In genomic region chr16:2237552-2238395, GRCh38 we compare ENCODE assay signal across 17 cellular contexts. TPM values are rescaled to one million over a fixed set of nuclear protein-coding genes. Genes with fewer than 3 reads are reported as not detected.
A peak's percentile ranks its signal among the peaks of the same experiment; 100 is the strongest.
DNase-seq lines count a peak whose midpoint lies in the region; ATAC-seq and TF ChIP-seq lines count a peak whose summit lies in the region.
"Had no signal": no experiment of that assay in that cellular context is flagged by ENCODE, and none has a peak within 500 bp of the region (broad histone marks: within the 10 kb centered on the region; RNA-seq: fewer than 3 reads in every experiment).

No MANE protein-coding gene starts in this region.

- no peak overlapping the region for H3K27ac Mint-ChIP-seq in dendritic cell treated with granulocyte-macrophage colony-stimulating factor and Interleukin-4, amounts not matched to agents 40 ng/mL and 50 ng/mL, for 4 days
- H3K27ac Mint-ChIP-seq: activated naive CD4-positive, alpha-beta T cell treated with anti-CD3 and anti-CD28 coated beads, Interleukin-2, amount 50 U/mL, for 24 hours; IgD-negative memory B cell had no signal

- H3K4me3 ChIP-seq in suprapubic skin = peak overlapping the region; percentile 46
- H3K4me3 ChIP-seq in effector memory CD4-positive, alpha-beta T cell (ENCODE audit: insufficient read depth, low read depth, low read length, poor library complexity, severe bottlenecking) = no peak overlapping the region
- H3K4me3 ChIP-seq: SJSA1 had no signal

- TF ChIP-seq POLR2A in suprapubic skin (IDR thresholded peaks at IDR 0.05) = no peak

- H3K27me3 ChIP-seq in suprapubic skin = peaks cover 19% of the 10 kb centered on the region
- H3K27me3 ChIP-seq in effector memory CD4-positive, alpha-beta T cell (replicated peaks; ENCODE audit: control insufficient read depth, insufficient read depth, low read length, poor library complexity, severe bottlenecking) = peaks cover 7% of the 10 kb centered on the region
- H3K27me3 ChIP-seq: SJSA1 had no signal

- peaks cover 53% of the 10 kb centered on the region for H3K27me3 Mint-ChIP-seq in dendritic cell treated with granulocyte-macrophage colony-stimulating factor and Interleukin-4, amounts not matched to agents 40 ng/mL and 50 ng/mL, for 4 days
- H3K27me3 Mint-ChIP-seq: activated naive CD4-positive, alpha-beta T cell treated with anti-CD3 and anti-CD28 coated beads, Interleukin-2, amount 50 U/mL, for 24 hours; central memory CD8-positive, alpha-beta T cell had no signal

- peaks cover 66% of the 10 kb centered on the region for H3K36me3 Mint-ChIP-seq in dendritic cell treated with granulocyte-macrophage colony-stimulating factor and Interleukin-4, amounts not matched to agents 40 ng/mL and 50 ng/mL, for 4 days (ENCODE audit: low read depth)

- H3K4me3 Mint-ChIP-seq in dendritic cell treated with granulocyte-macrophage colony-stimulating factor and Interleukin-4, amounts not matched to agents 40 ng/mL and 50 ng/mL, for 4 days = peak overlapping the region; percentile 7
- H3K4me3 Mint-ChIP-seq: activated naive CD4-positive, alpha-beta T cell treated with anti-CD3 and anti-CD28 coated beads, Interleukin-2, amount 50 U/mL, for 24 hours; central memory CD8-positive, alpha-beta T cell; IgD-negative memory B cell had no signal

- peaks cover 35% of the 10 kb centered on the region for H3K4me1 ChIP-seq in suprapubic skin
- peaks cover 11% of the 10 kb centered on the region for H3K4me1 ChIP-seq in effector memory CD4-positive, alpha-beta T cell (ENCODE audit: control insufficient read depth, insufficient read depth, low read length, poor library complexity, severe bottlenecking)
- H3K4me1 ChIP-seq: parathyroid adenoma, SJSA1 had no signal

- H3K36me3 ChIP-seq in suprapubic skin = peaks cover 54% of the 10 kb centered on the region
- peaks cover 28% of the 10 kb centered on the region for H3K36me3 ChIP-seq in effector memory CD4-positive, alpha-beta T cell (ENCODE audit: control insufficient read depth, insufficient read depth, low read length)

- intact Hi-C loops in Right ventricle myocardium inferior (cut with DNase I) (no loop called here), cardiac septum (cut with DNase I) (no loop called here)
- intact Hi-C loops in dendritic cell treated with granulocyte-macrophage colony-stimulating factor and Interleukin-4, amounts not matched to agents 40 ng/mL and 50 ng/mL, for 4 days (cut with micrococcal nuclease) = no loop called here

- no peaks in the 10 kb centered on the region for H3K9me3 ChIP-seq in suprapubic skin
- no peaks in the 10 kb centered on the region for H3K9me3 ChIP-seq in effector memory CD4-positive, alpha-beta T cell (ENCODE audit: control insufficient read depth, low read length)
- H3K9me3 ChIP-seq: SJSA1 had no signal

- H3K27ac ChIP-seq in suprapubic skin = no peak overlapping the region
- H3K27ac ChIP-seq in effector memory CD4-positive, alpha-beta T cell (ENCODE audit: insufficient read depth, low read length, poor library complexity, severe bottlenecking) = no peak overlapping the region
- H3K27ac ChIP-seq: parathyroid adenoma, SJSA1 had no signal

- no peak for TF ChIP-seq CTCF in suprapubic skin (IDR thresholded peaks at IDR 0.05)

- 27% methylated on average over 19 of the region's 66 CpGs for WGBS in suprapubic skin

- ATAC-seq in Right ventricle myocardium inferior = peak; percentile 37
- no peak for ATAC-seq in GM19467 (IDR thresholded peaks at IDR 0.05; ENCODE audit: unreplicated experiment)

- no peaks in the 10 kb centered on the region for H3K9me3 Mint-ChIP-seq in dendritic cell treated with granulocyte-macrophage colony-stimulating factor and Interleukin-4, amounts not matched to agents 40 ng/mL and 50 ng/mL, for 4 days
- H3K9me3 Mint-ChIP-seq: activated naive CD4-positive, alpha-beta T cell treated with anti-CD3 and anti-CD28 coated beads, Interleukin-2, amount 50 U/mL, for 24 hours; central memory CD8-positive, alpha-beta T cell; IgD-negative memory B cell had no signal

- no peak for TF ChIP-seq EP300 in suprapubic skin (IDR thresholded peaks at IDR 0.05)

- H3K4me1 Mint-ChIP-seq in dendritic cell treated with granulocyte-macrophage colony-stimulating factor and Interleukin-4, amounts not matched to agents 40 ng/mL and 50 ng/mL, for 4 days (ENCODE audit: low read depth) = peaks cover 28% of the 10 kb centered on the region
- H3K4me1 Mint-ChIP-seq: activated naive CD4-positive, alpha-beta T cell treated with anti-CD3 and anti-CD28 coated beads, Interleukin-2, amount 50 U/mL, for 24 hours; central memory CD8-positive, alpha-beta T cell; IgD-negative memory B cell had no signal

- DNase-seq in Right ventricle myocardium inferior (ENCODE audit: missing footprints) = peak; percentile 50
- DNase-seq in cardiac septum (ENCODE audit: low spot score) = no peak
- DNase-seq in left kidney (ENCODE audit: low read depth, low spot score) = peak; percentile 54
- peak in 1 of 2 donors; percentile 62 for DNase-seq in suprapubic skin (ENCODE audit: low spot score in 2 of 2)
- no peak for DNase-seq in effector memory CD4-positive, alpha-beta T cell
- DNase-seq in SHP77 treated with DMSO at 0.1 percent for 48 hours (lab: John Stamatoyannopoulos, UW) = no peak
- DNase-seq: DMS153, hippocampal formation, NCI-H1092 treated with DMSO at 0.1 percent for 48 hours, NCI-H510A had no signal

RNA-seq across cellular contexts. Expression of gene DNASE1L2, which starts 1.5 kb away (rescaled TPM):
- total RNA-seq in Right ventricle myocardium inferior (0.49 TPM), cardiac septum (0.57 TPM), suprapubic skin (10 to 100 TPM; 17.0 to 72.6 (median 42.8) TPM)

RNA-seq across cellular contexts. Expression of gene ECI1, which starts 13.6 kb away (rescaled TPM):
- total RNA-seq in Right ventricle myocardium inferior (205 TPM), cardiac septum (139 TPM), suprapubic skin (10 to 100 TPM; 28.4 to 65.3 (median 47.2) TPM)

RNA-seq across cellular contexts. Expression of gene E4F1, which starts 14.4 kb away (rescaled TPM):
- total RNA-seq in Right ventricle myocardium inferior (14.1 TPM), cardiac septum (13.7 TPM), suprapubic skin (10 to 100 TPM; 42.1 to 79.3 (median 54.2) TPM)

RNA-seq across cellular contexts. Expression of gene PGP, which starts 23.1 kb away (rescaled TPM):
- total RNA-seq in Right ventricle myocardium inferior (35.1 TPM), cardiac septum (23.4 TPM), suprapubic skin (1 to 10 TPM; 6.8 to 9.5 (median 7.6) TPM)

RNA-seq across cellular contexts. Expression of gene BRICD5, which starts 27.1 kb away (rescaled TPM):
- total RNA-seq in Right ventricle myocardium inferior = 13.2 TPM
- total RNA-seq in cardiac septum = 7.0 TPM
- 1 to 10 TPM; 2.2 to 10.0 (median 3.2) TPM for total RNA-seq in suprapubic skin

Comparison
In these comparisons a context has a peak if more than half of its experiments do, and no peak if none do; other contexts are left out.
1. DNase-seq: peak in Right ventricle myocardium inferior (single experiment) and left kidney (single experiment); none in cardiac septum (single experiment), effector memory CD4-positive, alpha-beta T cell (0 of 3) and SHP77 treated with DMSO at 0.1 percent for 48 hours (single experiment).
2. RNA of gene DNASE1L2, which starts 1.5 kb away (total RNA-seq): 17.0 to 72.6 TPM in suprapubic skin; 0.57 TPM in cardiac septum (single experiment) and 0.49 TPM in Right ventricle myocardium inferior (single experiment); every median in the first group is over 10 times any median in the second.